In the genomic region with DNA sequence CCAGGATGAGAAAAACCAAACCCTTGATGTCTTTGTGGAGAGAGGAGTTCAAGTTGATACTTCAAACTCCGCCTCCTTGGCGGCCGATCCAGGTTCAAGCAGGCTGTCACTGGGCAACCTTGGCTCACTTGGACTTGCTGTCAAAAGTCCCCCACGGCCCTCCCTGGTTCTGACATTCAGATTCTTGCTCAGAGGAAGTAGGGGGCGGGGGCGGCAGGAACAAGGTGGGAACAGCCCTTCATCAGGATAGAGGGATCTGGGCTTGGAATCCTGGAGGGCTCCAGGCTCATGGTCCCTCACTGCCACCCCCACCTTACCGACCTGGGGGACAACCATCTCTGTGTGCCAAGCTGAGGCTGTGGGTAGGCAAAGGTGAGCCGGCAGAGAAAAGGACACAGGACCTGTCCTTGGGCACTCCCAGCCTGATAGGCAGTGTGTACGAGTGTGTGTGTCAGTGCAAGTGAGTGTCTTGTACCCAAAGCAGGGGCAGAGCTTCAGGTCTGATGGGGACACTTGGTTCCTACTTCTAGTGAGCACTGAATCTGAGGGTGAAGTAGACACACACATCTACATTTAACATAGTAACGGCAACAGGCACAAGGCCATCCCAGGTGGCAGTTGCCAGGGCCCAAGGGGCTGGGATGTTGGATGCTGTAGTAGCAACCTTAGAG, we compare ENCODE assay signal across 10 cellular contexts. TPM values are rescaled to one million over a fixed set of nuclear protein-coding genes. Genes with fewer than 3 reads are reported as not detected.
DNase-seq lines count a peak whose midpoint lies in the region; ATAC-seq, FAIRE-seq and TF ChIP-seq lines count a peak whose summit lies in the region.
"Had no signal": no experiment of that assay in that cellular context is flagged by ENCODE, and none has a peak within 500 bp of the region (broad histone marks: within the 10 kb centered on the region; RNA-seq: fewer than 3 reads in every experiment).

No MANE protein-coding gene starts in this region.

- BruUV-seq in HepG2 (replicated peaks; lab: Mats Ljungman, UMichigan), result no TSS peak

- peak overlapping the region; percentile 55 for H2AFZ ChIP-seq in HepG2 (ENCODE audit: low read length)

- H3K4me1 ChIP-seq in HepG2 (ENCODE audit: insufficient read depth, low read length) (peaks cover 62% of the 10 kb centered on the region), stomach (peaks cover 10 to 71% (median 30%) of the 10 kb centered on the region in 4 donors)
- H3K4me1 ChIP-seq: pancreas had no signal

- TF ChIP-seq EP300 in HepG2 (IDR thresholded peaks at IDR 0.05; ENCODE audit: low read depth in 2 of 2, low read length in 2 of 2) (no peak), HepG2 (CRISPR knock-in tag; IDR thresholded peaks at IDR 0.05; ENCODE audit: borderline replicate concordance) (no peak), stomach (IDR thresholded peaks at IDR 0.05) (no peak)

- H3K36me3 ChIP-seq in HepG2 (replicated peaks in 1 of 2; ENCODE audit: control insufficient read depth in 1 of 2, insufficient read depth in 2 of 2, low read length in 2 of 2), result no peaks in the 10 kb centered on the region
- H3K36me3 ChIP-seq in stomach, result no peaks in the 10 kb centered on the region
- H3K36me3 ChIP-seq: pancreas had no signal

- H3K79me2 ChIP-seq in HepG2 (ENCODE audit: insufficient read depth, low read length), result no peaks in the 10 kb centered on the region

- peak overlapping the region; percentile 64 for H3K4me2 ChIP-seq in HepG2 (ENCODE audit: low read depth, low read length)

- peak overlapping the region; percentile 99 for H3K27ac Mint-ChIP-seq in activated CD4-positive, alpha-beta T cell treated with anti-CD3 and anti-CD28 coated beads for 36 hours

- peaks cover 69% of the 10 kb centered on the region for H3K36me3 Mint-ChIP-seq in activated CD4-positive, alpha-beta T cell treated with anti-CD3 and anti-CD28 coated beads for 36 hours (ENCODE audit: low read depth)

- DNase-seq in activated CD4-positive, alpha-beta T cell treated with anti-CD3 and anti-CD28 coated beads for 36 hours, result peak; percentile 79
- no peak for DNase-seq in activated CD4-positive, alpha-beta T cell treated with anti-CD3 and anti-CD28 coated beads, Interleukin-2, amount 50 U/mL, for 1 hour
- peak; percentile 49 for DNase-seq in activated CD8-positive, alpha-beta memory T cell treated with anti-CD3 and anti-CD28 coated beads, Interleukin-2, amount 50 U/mL, for 4 hours
- no peak for DNase-seq in HepG2 (ENCODE audit: low spot score)
- DNase-seq in stomach, result no peak
- no peak for DNase-seq in NCI-H2171 (lab: John Stamatoyannopoulos, UW)
- no peak for DNase-seq in NCI-H748 (lab: John Stamatoyannopoulos, UW; ENCODE audit: unreplicated experiment)

- H3K27ac ChIP-seq in HepG2 (ENCODE audit: extremely low read length, insufficient read depth, low read length) (no peak overlapping the region), stomach (peak overlapping the region; percentile 27 to 93 (median 87))

- POLR2A ChIA-PET in activated CD4-positive, alpha-beta T cell treated with anti-CD3 and anti-CD28 coated beads for 36 hours (lab: Charles Lee), result interaction anchor here (1.1 to 6.5 kb wide), 6 partner anchors 9 to 296 kb away, joined by 3 to 95 read pairs (median 4); partner anchors contain the start of genes RNF43 and SUPT4H1
- POLR2A ChIA-PET in HepG2 (lab: Yijun Ruan, JAX), result interaction anchor here (0.8 to 3.9 kb wide), 5 partner anchors 17 to 80 kb away, joined by 3 to 42 read pairs (median 6); partner anchors contain the start of gene SUPT4H1

- no peak overlapping the region for H3K9ac ChIP-seq in HepG2 (ENCODE audit: insufficient read depth, low read depth, low read length)

- H3K4me3 ChIP-seq in HepG2 (replicated peaks in 1 of 3; ENCODE audit: insufficient read depth in 1 of 3, low read depth in 2 of 3, low read length in 3 of 3), result peak overlapping the region in 1 of 3 experiments; percentile 35; a peak in 1 of 6 replicates
- no peak overlapping the region for H3K4me3 ChIP-seq in stomach
- H3K4me3 ChIP-seq: pancreas had no signal

- peaks cover 19% of the 10 kb centered on the region for H3K4me1 Mint-ChIP-seq in activated CD4-positive, alpha-beta T cell treated with anti-CD3 and anti-CD28 coated beads for 36 hours

- TF ChIP-seq POLR2A in HepG2 (IDR thresholded peaks at IDR 0.05; ENCODE audit: insufficient read depth in 1 of 2, low read depth in 2 of 2, low read length in 2 of 2), result no peak
- no peak for TF ChIP-seq POLR2A in stomach (IDR thresholded peaks at IDR 0.05)

- CTCF ChIA-PET in activated CD4-positive, alpha-beta T cell treated with anti-CD3 and anti-CD28 coated beads for 36 hours (lab: Charles Lee), result interaction anchor here (0.7 to 4.0 kb wide), 5 partner anchors 9 to 82 kb away, joined by 3 to 40 read pairs (median 18); partner anchors contain the start of genes RNF43 and SUPT4H1
- CTCF ChIA-PET in HepG2 (lab: Yijun Ruan, JAX; ENCODE audit: low intra/inter-chr PET ratio, low total read pairs), result no interaction called here

- no peak for ATAC-seq in activated CD4-positive, alpha-beta T cell treated with anti-CD3 and anti-CD28 coated beads for 36 hours
- ATAC-seq in HepG2 (no peak), GM21526 (IDR thresholded peaks at IDR 0.05; ENCODE audit: low FRiP score, unreplicated experiment) (no peak)
- ATAC-seq: pancreas had no signal

- H4K20me1 ChIP-seq in HepG2 (ENCODE audit: insufficient read depth, low read length), result no peaks in the 10 kb centered on the region

- 51% methylated on average over 10 of the region's 10 CpGs for WGBS in HepG2 (ENCODE audit: low lambda C conversion rate)
- 56 to 65% (median 57%) methylated on average over 9 to 10 of the region's 10 CpGs for WGBS in stomach, 5 donors

- H3K27me3 ChIP-seq in HepG2 (ENCODE audit: control insufficient read depth in 1 of 2, insufficient read depth in 2 of 2, low read length in 2 of 2), result no peaks in the 10 kb centered on the region
- H3K27me3 ChIP-seq in stomach, result peaks cover 0 to 23% (median 0%) of the 10 kb centered on the region in 3 donors
- H3K27me3 ChIP-seq: pancreas had no signal

- in situ Hi-C loops in HepG2 (cut with HindIII; ENCODE audit: extremely low pct_ligation_motif_present, low pct_unique_long_range_greater_than_20kb), result no loop called here

- no peak for FAIRE-seq in HepG2 (lab: Jason Lieb, UNC)
- FAIRE-seq: pancreas had no signal

- intact Hi-C loops in activated CD4-positive, alpha-beta T cell treated with anti-CD3 and anti-CD28 coated beads for 36 hours (cut with DNase I, micrococcal nuclease), result loop anchor here (5.0 to 10.0 kb wide), 10 partner anchors 253 to 1507 kb away; partner anchors contain the start of genes DYNLL2 (in 1 of the 2), MRPS23 (in 1 of the 2), PRR11 (in 1 of the 2) and PTRH2 (in 1 of the 2)
- intact Hi-C loops in HepG2 (cut with micrococcal nuclease; ENCODE audit: unreplicated experiment), result no loop called here
- intact Hi-C loops in stomach (cut with DNase I; ENCODE audit: low total_unique reads), result no loop called here

- TF ChIP-seq CTCF in HepG2 (CRISPR knock-in tag; IDR thresholded peaks at IDR 0.05) (no peak), stomach (IDR thresholded peaks at IDR 0.05) (no peak)

- H3K9me3 ChIP-seq in HepG2 (ENCODE audit: low read length), result no peaks in the 10 kb centered on the region
- no peaks in the 10 kb centered on the region for H3K9me3 ChIP-seq in stomach
- H3K9me3 ChIP-seq: pancreas had no signal

- no peak for TF ChIP-seq RAD21 in HepG2 (CRISPR knock-in tag; IDR thresholded peaks at IDR 0.05)

- peaks cover 2% of the 10 kb centered on the region for H3K27me3 Mint-ChIP-seq in activated CD4-positive, alpha-beta T cell treated with anti-CD3 and anti-CD28 coated beads for 36 hours

- peak overlapping the region; percentile 100 for H3K4me3 Mint-ChIP-seq in activated CD4-positive, alpha-beta T cell treated with anti-CD3 and anti-CD28 coated beads for 36 hours

- no peaks in the 10 kb centered on the region for H3K9me3 Mint-ChIP-seq in activated CD4-positive, alpha-beta T cell treated with anti-CD3 and anti-CD28 coated beads for 36 hours (ENCODE audit: low read depth)

RNA-seq across cellular contexts. Expression of gene TSPOAP1, which starts 6.6 kb away (rescaled TPM):
- 10 to 100 TPM; 11.8 to 12.4 TPM for total RNA-seq in activated CD4-positive, alpha-beta T cell treated with anti-CD3 and anti-CD28 coated beads for 36 hours
- total RNA-seq in HepG2 (2016; rRNA removed; fragmentation: Illumina TruSeq; extraction: Trizol) (not detected in 2 replicates), stomach (10 to 100 TPM in 3 of 5 donors, 1 to 10 TPM in 1, not detected in 1; 9.0 to 68.8 (median 16.3) TPM)
- total RNA-seq in HepG2 (2016; cell fraction: cytosol; rRNA removed; fragmentation: Illumina TruSeq; extraction: Trizol; ENCODE audit: low read depth), result not detected in 2 replicates
- not detected in 2 replicates for total RNA-seq in HepG2 (2016; cell fraction: insoluble cytoplasmic fraction; rRNA removed; fragmentation: Illumina TruSeq; extraction: Trizol)
- not detected in 2 replicates for total RNA-seq in HepG2 (2016; cell fraction: membrane; rRNA removed; fragmentation: Illumina TruSeq; extraction: Trizol)
- not detected in 2 replicates for total RNA-seq in HepG2 (2016; cell fraction: nucleus; rRNA removed; fragmentation: Illumina TruSeq; extraction: Trizol)
- polyA plus RNA-seq in HepG2 (2011; rRNA removed) (0.25 TPM in 1 of 2 replicates, not detected in the other), stomach (10 to 100 TPM in 1 of 3 donors, 1 to 10 TPM in 2; 6.5 to 26.0 (median 8.9) TPM)
- 0.03 TPM in 1 of 2 replicates, not detected in the other for polyA plus RNA-seq in HepG2 (2011; cell fraction: cytosol; rRNA removed)
- 0.09 and 0.50 TPM in 2 replicates for polyA plus RNA-seq in HepG2 (2011; cell fraction: nucleus; rRNA removed)
- 0.03 TPM in 1 of 2 replicates, not detected in the other for polyA plus RNA-seq in HepG2 (2012)
- polyA plus RNA-seq in HepG2 (2016; cell fraction: cytosol; fragmentation: Illumina TruSeq; extraction: Trizol; ENCODE audit: low read depth), result not detected in 2 replicates
- polyA plus RNA-seq in HepG2 (2016; cell fraction: insoluble cytoplasmic fraction; fragmentation: Illumina TruSeq; extraction: Trizol; ENCODE audit: low read depth), result not detected in 2 replicates
- not detected in 2 replicates for polyA plus RNA-seq in HepG2 (2016; cell fraction: membrane; fragmentation: Illumina TruSeq; extraction: Trizol; ENCODE audit: low read depth)
- polyA plus RNA-seq in HepG2 (2016; cell fraction: nucleus; fragmentation: Illumina TruSeq; extraction: Trizol; ENCODE audit: insufficient read depth, low read depth), result not detected in 2 replicates
- polyA minus RNA-seq in HepG2 (2011; rRNA and poly(A)+ RNA removed; ENCODE audit: low replicate concordance), result 0.26 TPM in 1 of 2 replicates, not detected in the other
- polyA minus RNA-seq in HepG2 (2011; cell fraction: cytosol; rRNA and poly(A)+ RNA removed), result not detected in 2 replicates
- polyA minus RNA-seq in HepG2 (2011; cell fraction: nucleus; rRNA and poly(A)+ RNA removed), result under 0.01 TPM in 1 of 2 replicates, not detected in the other

RNA-seq across cellular contexts. Expression of gene SUPT4H1, which starts 16.8 kb away (rescaled TPM):
- 100 to 1,000 TPM; 106 to 129 TPM for total RNA-seq in activated CD4-positive, alpha-beta T cell treated with anti-CD3 and anti-CD28 coated beads for 36 hours
- total RNA-seq in HepG2 (2016; rRNA removed; fragmentation: Illumina TruSeq; extraction: Trizol), result 155 and 252 TPM in 2 replicates
- total RNA-seq in HepG2 (2016; cell fraction: cytosol; rRNA removed; fragmentation: Illumina TruSeq; extraction: Trizol; ENCODE audit: low read depth), result 72.2 and 76.4 TPM in 2 replicates
- 169 and 290 TPM in 2 replicates for total RNA-seq in HepG2 (2016; cell fraction: insoluble cytoplasmic fraction; rRNA removed; fragmentation: Illumina TruSeq; extraction: Trizol)
- 130 and 134 TPM in 2 replicates for total RNA-seq in HepG2 (2016; cell fraction: membrane; rRNA removed; fragmentation: Illumina TruSeq; extraction: Trizol)
- 74.4 and 75.7 TPM in 2 replicates for total RNA-seq in HepG2 (2016; cell fraction: nucleus; rRNA removed; fragmentation: Illumina TruSeq; extraction: Trizol)
- 231 and 244 TPM in 2 replicates for polyA plus RNA-seq in HepG2 (2011; rRNA removed)
- 148 and 229 TPM in 2 replicates for polyA plus RNA-seq in HepG2 (2011; cell fraction: cytosol; rRNA removed)
- polyA plus RNA-seq in HepG2 (2011; cell fraction: nucleus; rRNA removed), result 65.5 and 71.0 TPM in 2 replicates
- polyA plus RNA-seq in HepG2 (2012), result 227 and 249 TPM in 2 replicates
- polyA plus RNA-seq in HepG2 (2016; cell fraction: cytosol; fragmentation: Illumina TruSeq; extraction: Trizol; ENCODE audit: low read depth), result 105 and 107 TPM in 2 replicates
- 309 and 341 TPM in 2 replicates for polyA plus RNA-seq in HepG2 (2016; cell fraction: insoluble cytoplasmic fraction; fragmentation: Illumina TruSeq; extraction: Trizol; ENCODE audit: low read depth)
- polyA plus RNA-seq in HepG2 (2016; cell fraction: membrane; fragmentation: Illumina TruSeq; extraction: Trizol; ENCODE audit: low read depth), result 144 and 156 TPM in 2 replicates
- polyA plus RNA-seq in HepG2 (2016; cell fraction: nucleus; fragmentation: Illumina TruSeq; extraction: Trizol; ENCODE audit: insufficient read depth, low read depth), result 164 and 191 TPM in 2 replicates
- polyA minus RNA-seq in HepG2 (2011; rRNA and poly(A)+ RNA removed; ENCODE audit: low replicate concordance), result 68.7 and 109 TPM in 2 replicates
- polyA minus RNA-seq in HepG2 (2011; cell fraction: cytosol; rRNA and poly(A)+ RNA removed), result 45.1 and 56.8 TPM in 2 replicates
- 51.9 and 61.5 TPM in 2 replicates for polyA minus RNA-seq in HepG2 (2011; cell fraction: nucleus; rRNA and poly(A)+ RNA removed)
- total RNA-seq in stomach, result 10 to 100 TPM in 3 of 5 donors, 1 to 10 TPM in 2; 6.7 to 51.1 (median 23.3) TPM
- 10 to 100 TPM; 68.9 to 80.9 (median 78.2) TPM for polyA plus RNA-seq in stomach

RNA-seq across cellular contexts. Expression of gene MPO, which starts 54.5 kb away (rescaled TPM):
- total RNA-seq in activated CD4-positive, alpha-beta T cell treated with anti-CD3 and anti-CD28 coated beads for 36 hours, result under 1 TPM in 1 of 2 experiments, not detected in 1; 0.07 TPM
- total RNA-seq in HepG2 (2016; rRNA removed; fragmentation: Illumina TruSeq; extraction: Trizol) (not detected in 2 replicates), stomach (1 to 10 TPM in 1 of 5 donors, not detected in 4; 7.7 TPM)
- total RNA-seq in HepG2 (2016; cell fraction: cytosol; rRNA removed; fragmentation: Illumina TruSeq; extraction: Trizol; ENCODE audit: low read depth), result not detected in 2 replicates
- not detected in 2 replicates for total RNA-seq in HepG2 (2016; cell fraction: insoluble cytoplasmic fraction; rRNA removed; fragmentation: Illumina TruSeq; extraction: Trizol)
- total RNA-seq in HepG2 (2016; cell fraction: membrane; rRNA removed; fragmentation: Illumina TruSeq; extraction: Trizol), result not detected in 2 replicates
- total RNA-seq in HepG2 (2016; cell fraction: nucleus; rRNA removed; fragmentation: Illumina TruSeq; extraction: Trizol), result not detected in 2 replicates
- polyA plus RNA-seq in HepG2 (2011; rRNA removed) (not detected in 2 replicates), stomach (under 1 TPM in 2 of 3 donors, not detected in 1; 0.03 to 0.46 TPM)
- not detected in 2 replicates for polyA plus RNA-seq in HepG2 (2011; cell fraction: cytosol; rRNA removed)
- polyA plus RNA-seq in HepG2 (2011; cell fraction: nucleus; rRNA removed), result 0.06 and 0.09 TPM in 2 replicates
- not detected in 2 replicates for polyA plus RNA-seq in HepG2 (2012)
- not detected in 2 replicates for polyA plus RNA-seq in HepG2 (2016; cell fraction: cytosol; fragmentation: Illumina TruSeq; extraction: Trizol; ENCODE audit: low read depth)
- not detected in 2 replicates for polyA plus RNA-seq in HepG2 (2016; cell fraction: insoluble cytoplasmic fraction; fragmentation: Illumina TruSeq; extraction: Trizol; ENCODE audit: low read depth)
- polyA plus RNA-seq in HepG2 (2016; cell fraction: membrane; fragmentation: Illumina TruSeq; extraction: Trizol; ENCODE audit: low read depth), result not detected in 2 replicates
- not detected in 2 replicates for polyA plus RNA-seq in HepG2 (2016; cell fraction: nucleus; fragmentation: Illumina TruSeq; extraction: Trizol; ENCODE audit: insufficient read depth, low read depth)
- not detected in 2 replicates for polyA minus RNA-seq in HepG2 (2011; rRNA and poly(A)+ RNA removed; ENCODE audit: low replicate concordance)
- polyA minus RNA-seq in HepG2 (2011; cell fraction: cytosol; rRNA and poly(A)+ RNA removed), result not detected in 2 replicates
- not detected in 2 replicates for polyA minus RNA-seq in HepG2 (2011; cell fraction: nucleus; rRNA and poly(A)+ RNA removed)
- total RNA-seq: epithelial cell of proximal tubule had no signal

Comparison
In these comparisons a context has a peak if more than half of its experiments do, and no peak if none do; other contexts are left out.
1. DNase-seq: peak in activated CD4-positive, alpha-beta T cell treated with anti-CD3 and anti-CD28 coated beads for 36 hours (single experiment) and activated CD8-positive, alpha-beta memory T cell treated with anti-CD3 and anti-CD28 coated beads, Interleukin-2, amount 50 U/mL, for 4 hours (single experiment); none in activated CD4-positive, alpha-beta T cell treated with anti-CD3 and anti-CD28 coated beads, Interleukin-2, amount 50 U/mL, for 1 hour (single experiment), HepG2 (single experiment), stomach (single experiment), NCI-H2171 (single experiment) and NCI-H748 (single experiment).
2. intact Hi-C loops: an anchor here in activated CD4-positive, alpha-beta T cell treated with anti-CD3 and anti-CD28 coated beads for 36 hours (5.0 to 10.0 kb wide); none called in HepG2 and stomach.